In the genomic region with DNA sequence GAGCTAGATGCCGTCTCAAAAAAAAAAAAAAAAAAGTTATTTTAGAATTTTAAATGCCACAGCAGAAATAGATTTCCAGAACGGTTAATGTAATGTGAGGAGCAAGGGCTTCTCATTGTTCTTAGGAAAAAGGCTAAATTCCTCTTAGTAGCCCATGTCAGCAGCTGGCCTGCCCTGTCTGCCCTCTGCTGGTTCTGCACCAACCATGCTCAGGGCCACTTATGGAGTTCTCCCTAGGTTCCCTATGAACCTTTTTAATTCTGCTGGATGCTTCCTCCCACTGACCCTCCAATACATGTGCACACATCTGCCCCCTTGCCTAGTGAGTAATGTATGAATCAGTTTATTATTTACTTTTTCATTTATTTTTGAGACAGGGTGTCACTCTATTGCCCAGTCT, we compare ENCODE assay signal across 1 cellular context.
TF ChIP-seq lines count a peak whose summit lies in the region.

No MANE protein-coding gene starts in this region.

TF ChIP-seq in H1, 55 proteins besides CTCF, POLR2A, EP300 and RAD21:
- TF ChIP-seq JUND (IDR thresholded peaks at IDR 0.05; ENCODE audit: low read length): no peak
- TF ChIP-seq TCF12 (IDR thresholded peaks at IDR 0.05; ENCODE audit: low read depth, low read length): 0 out of 2 replicates have a peak, but pooled peaks have one; percentile 36
- 0 out of 2 replicates have a peak, but pooled peaks have one; percentile 26 for TF ChIP-seq TEAD4 (IDR thresholded peaks at IDR 0.05; ENCODE audit: low read depth, low read length)
